32 cellular contexts compared by ENCODE assay signal in the genomic region with DNA sequence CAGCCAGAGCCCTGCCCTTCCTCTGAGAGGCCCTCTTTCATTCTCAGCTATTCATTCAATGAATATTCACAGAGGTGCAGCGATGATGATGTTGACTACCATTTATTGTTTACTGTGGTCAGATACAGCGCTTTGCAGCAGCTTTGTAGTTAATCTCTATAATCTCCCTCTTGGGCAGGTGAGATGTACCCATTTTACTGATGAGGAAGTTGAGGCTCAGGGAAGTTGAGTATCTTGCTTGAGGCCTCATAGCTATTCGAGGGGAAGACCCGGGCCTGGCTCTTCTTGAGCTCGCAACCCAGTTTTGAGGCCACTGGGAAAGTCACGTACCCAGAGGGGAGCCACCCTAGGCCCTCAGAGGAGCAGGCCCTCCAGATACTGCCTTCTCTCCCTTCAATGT. TPM values are rescaled to one million over a fixed set of nuclear protein-coding genes. Genes with fewer than 3 reads are reported as not detected.
"Had no signal": no experiment of that assay in that cellular context is flagged by ENCODE, and none has a peak within 500 bp of the region (broad histone marks: within the 10 kb centered on the region; RNA-seq: fewer than 3 reads in every experiment).

No MANE protein-coding gene starts in this region.

- H3K27me3 ChIP-seq: ovary, thyroid gland, upper lobe of left lung, vagina had no signal

- FAIRE-seq: urothelium cell line had no signal

- H3K9ac ChIP-seq: neural progenitor cell, parathyroid adenoma had no signal

- H3K27ac ChIP-seq: neural progenitor cell, neutrophil, ovary, parathyroid adenoma, psoas muscle, skin epidermis, spleen, thoracic aorta, thyroid gland, tibial nerve, upper lobe of left lung, vagina had no signal

- H3K4me2 ChIP-seq: neural progenitor cell, smooth muscle cell had no signal

- H3K79me2 ChIP-seq: parathyroid adenoma had no signal

- H3K4me1 ChIP-seq: neural progenitor cell, parathyroid adenoma, spleen, tibial nerve, upper lobe of left lung, vagina had no signal

- H2AFZ ChIP-seq: neural progenitor cell, parathyroid adenoma had no signal

- DNase-seq: naive thymus-derived CD4-positive, alpha-beta T cell; natural killer cell; nucleus accumbens; ovary; right cardiac atrium; spleen; stimulated activated CD4-positive, alpha-beta T cell treated with anti-CD3 and anti-CD28 coated beads, Interleukin-12 subunit alpha, Interleukin-12 subunit beta, amount 100 ng/mL, for 4 hours; stimulated activated CD4-positive, alpha-beta T cell treated with anti-CD3 and anti-CD28 coated beads, Interleukin-1b, Interleukin-23, amount 100 ng/mL, for 48 hours; stimulated activated CD4-positive, alpha-beta T cell treated with anti-CD3 and anti-CD28 coated beads, Interleukin-4, amount 100 ng/mL, for 1 hour; stimulated activated CD4-positive, alpha-beta T cell treated with anti-CD3 and anti-CD28 coated beads, Interleukin-4, amount 100 ng/mL, for 4 hours; stimulated activated CD8-positive, alpha-beta memory T cell treated with anti-CD3 and anti-CD28 coated beads, Interleukin-4, amount 100 ng/mL, for 48 hours; stimulated activated naive CD4-positive, alpha-beta T cell; stimulated activated naive CD8-positive, alpha-beta T cell treated with anti-CD3 and anti-CD28 coated beads, Interleukin-15, amount 100 ng/mL, for 72 hours; stimulated activated naive CD8-positive, alpha-beta T cell treated with anti-CD3 and anti-CD28 coated beads, Interleukin-15, Interleukin-2, amounts not matched to agents 100 U/mL and 50 U/mL, for 24 hours; substantia nigra; thyroid gland; trophoblast cell; upper lobe of left lung had no signal

- H3K36me3 ChIP-seq: neural progenitor cell, neutrophil, ovary, spleen, thoracic aorta, thyroid gland, upper lobe of left lung, vagina had no signal

- H3K9me3 ChIP-seq: neutrophil, ovary, psoas muscle, spleen, thoracic aorta, thyroid gland, tibial nerve, upper lobe of left lung, vagina had no signal

- ATAC-seq: naive thymus-derived CD4-positive, alpha-beta T cell; natural killer cell; psoas muscle; right cardiac atrium; sciatic nerve; stimulated activated memory B cell treated with anti-CD40 and anti-IgM and Interleukin-4, amounts not matched to agents 10 μg/mL and 1 μg/mL and 100 μg/mL, for 72 hours; stimulated activated naive CD8-positive, alpha-beta T cell treated with anti-CD3 and anti-CD28 coated beads, Interleukin-15, amount 100 ng/mL, for 72 hours; stimulated activated naive CD8-positive, alpha-beta T cell treated with anti-CD3 and anti-CD28 coated beads, Interleukin-15, Interleukin-2, amounts not matched to agents 100 U/mL and 50 U/mL, for 24 hours had no signal

- H3K4me3 ChIP-seq: neural progenitor cell, ovary, psoas muscle, skin epidermis, smooth muscle cell, spleen, thoracic aorta, thyroid gland, tibial nerve, upper lobe of left lung, vagina had no signal

RNA-seq across cellular contexts. Expression of gene INHBB, which starts 9.9 kb away (rescaled TPM):
- total RNA-seq: naive thymus-derived CD4-positive, alpha-beta T cell; progenitor cell of endocrine pancreas had no signal
- polyA plus RNA-seq: naive thymus-derived CD4-positive, alpha-beta T cell; neural cell had no signal
